Comparison of ENCODE assay signal across 8 cellular contexts in the genomic region with DNA sequence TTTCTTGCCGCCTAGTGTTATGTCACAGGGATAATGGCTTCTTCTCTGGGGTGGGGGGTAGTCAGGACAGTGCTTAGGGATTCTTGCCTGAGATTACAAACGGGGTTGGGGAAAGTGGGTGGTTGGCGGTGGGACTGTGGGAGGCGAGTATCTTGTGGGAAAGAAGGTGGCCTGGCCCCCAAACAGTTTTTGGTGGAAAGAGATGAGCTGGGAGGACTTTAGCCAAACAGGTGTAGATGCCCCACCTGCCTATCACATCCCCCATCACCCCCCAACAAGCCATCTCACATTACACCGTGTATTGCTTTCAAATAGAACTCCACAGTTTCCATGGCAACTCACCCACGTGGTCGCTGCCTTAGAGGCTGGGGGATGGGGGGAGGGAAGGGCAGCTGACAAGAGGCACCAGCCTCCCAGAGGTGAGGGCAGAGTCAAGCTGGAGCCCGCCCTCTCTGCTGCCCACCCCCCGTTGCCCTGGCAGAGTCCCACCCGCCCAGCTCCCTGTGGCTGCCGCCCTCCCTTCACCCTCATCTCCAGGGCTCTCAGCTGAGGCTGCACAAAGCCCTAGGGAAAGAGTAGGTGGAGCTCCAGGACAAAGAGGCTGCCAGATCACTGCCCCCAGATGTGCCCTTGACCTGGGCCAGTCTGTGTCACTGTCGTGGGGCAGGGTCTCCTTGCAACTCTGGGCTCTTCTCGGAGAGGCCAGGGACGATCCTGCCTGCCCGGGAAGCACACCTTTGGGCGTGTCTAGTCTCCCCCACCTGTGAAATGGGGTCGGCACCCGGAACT.
DNase-seq lines count a peak whose midpoint lies in the region; FAIRE-seq lines count a peak whose summit lies in the region.

No MANE protein-coding gene starts in this region.

- no peaks in the 10 kb centered on the region for H3K36me3 ChIP-seq in MG63

- H3K9me3 ChIP-seq in MG63 = no peaks in the 10 kb centered on the region

- FAIRE-seq in RCC 7860 (lab: Jason Lieb, UNC) = no peak

- H3K4me3 ChIP-seq in MG63 = no peak overlapping the region

- DNase-seq in DMS153 treated with DMSO at 0.1 percent for 48 hours (lab: John Stamatoyannopoulos, UW; ENCODE audit: unreplicated experiment) (peak; percentile 52), NCI-H1694 (lab: John Stamatoyannopoulos, UW) (peak; percentile 98), left kidney (ENCODE audit: low read depth, low spot score) (peak; percentile 99), RCC 7860 (ENCODE audit: low spot score) (no peak), LoVo (ENCODE audit: low spot score) (no peak), MG63 (no peak), SW 1271 (lab: John Stamatoyannopoulos, UW) (no peak)
- DNase-seq in activated effector memory CD4-positive, alpha-beta T cell treated with Interleukin-2 at 50 U/mL for 16 hours = peak; percentile 10

- H3K27me3 ChIP-seq in MG63 = no peaks in the 10 kb centered on the region

Comparison
In these comparisons a context has a peak if more than half of its experiments do, and no peak if none do; other contexts are left out.
1. DNase-seq: peak in DMS153 treated with DMSO at 0.1 percent for 48 hours (single experiment), NCI-H1694 (single experiment), activated effector memory CD4-positive, alpha-beta T cell treated with Interleukin-2 at 50 U/mL for 16 hours (single experiment) and left kidney (single experiment); none in RCC 7860 (single experiment), LoVo (single experiment), MG63 (single experiment) and SW 1271 (0 of 2).